Comparison of ENCODE assay signal across 21 cellular contexts in genomic region chr12:12290206-12290605, GRCh38. TPM values are rescaled to one million over a fixed set of nuclear protein-coding genes. Genes with fewer than 3 reads are reported as not detected.
DNase-seq lines count a peak whose midpoint lies in the region; ATAC-seq and TF ChIP-seq lines count a peak whose summit lies in the region.
"Had no signal": no experiment of that assay in that cellular context is flagged by ENCODE, and none has a peak within 500 bp of the region (broad histone marks: within the 10 kb centered on the region; RNA-seq: fewer than 3 reads in every experiment).

No MANE protein-coding gene starts in this region.

- TF ChIP-seq CTCF in epithelial cell of esophagus (IDR thresholded peaks at IDR 0.05; ENCODE audit: insufficient read depth, low read depth, low read length, missing control alignments) (no peak), nephron (IDR thresholded peaks at IDR 0.05; ENCODE audit: unreplicated experiment in 3 of 3) (no peak), A673 (conservative IDR thresholded peaks at IDR 0.05; ENCODE audit: low read depth, low read length) (no peak), SK-N-SH (IDR thresholded peaks at IDR 0.05) (no peak), heart right ventricle (IDR thresholded peaks at IDR 0.05) (no peak)

- H3K27ac Mint-ChIP-seq in nephron = peak overlapping the region in 2 of 3 experiments; percentile 50 to 54
- H3K27ac Mint-ChIP-seq: CD14-positive monocyte; CD4-positive, alpha-beta T cell; CD8-positive, alpha-beta memory T cell; HFFc6 had no signal

- no peak for TF ChIP-seq RAD21 in SK-N-SH (IDR thresholded peaks at IDR 0.05; ENCODE audit: low read length)

- no peak for ATAC-seq in heart right ventricle

- H3K27ac ChIP-seq in A673 (ENCODE audit: low read depth, low read length, poor library complexity, severe bottlenecking) (no peak overlapping the region), SK-N-SH (ENCODE audit: low read depth in 2 of 2, low read length in 1 of 2) (no peak overlapping the region), heart right ventricle (no peak overlapping the region)
- H3K27ac ChIP-seq: 22Rv1; BLaER1 treated with 17β-estradiol and CSF1 and Interleukin-3, amounts not matched to agents 10 nM and 100 nM had no signal

- TF ChIP-seq EP300 in SK-N-SH (IDR thresholded peaks at IDR 0.05; ENCODE audit: borderline replicate concordance in 1 of 2, low read depth in 1 of 2, low read length in 1 of 2) = no peak

- H3K9ac ChIP-seq in SK-N-SH = no peak overlapping the region
- H3K9ac ChIP-seq: BLaER1 treated with 17β-estradiol and CSF1 and Interleukin-3, amounts not matched to agents 10 nM and 100 nM had no signal

- POLR2A ChIA-PET in A673 (lab: Charles Lee; ENCODE audit: low non-redundant PET) (no interaction called here), SK-N-SH (lab: Yijun Ruan, JAX) (no interaction called here)

- H3K4me3 ChIP-seq in HAP-1 (no peak overlapping the region), epithelial cell of esophagus (ENCODE audit: low read length) (no peak overlapping the region), A673 (ENCODE audit: low read depth, low read length, poor library complexity, severe bottlenecking) (no peak overlapping the region), SK-N-SH (ENCODE audit: low read depth in 2 of 2, low read length in 1 of 2) (no peak overlapping the region), heart right ventricle (no peak overlapping the region)
- H3K4me3 ChIP-seq: BLaER1 treated with 17β-estradiol and CSF1 and Interleukin-3, amounts not matched to agents 10 nM and 100 nM had no signal

- WGBS in SK-N-SH (ENCODE audit: low lambda C conversion rate) = 26% methylated on average over 1 of the region's 1 CpG
- WGBS in heart right ventricle, 2 donors = 82 to 83% methylated on average over 1 of the region's 1 CpG

- no peak overlapping the region for H3K4me3 Mint-ChIP-seq in nephron
- H3K4me3 Mint-ChIP-seq: CD14-positive monocyte; CD4-positive, alpha-beta T cell; CD8-positive, alpha-beta memory T cell; HFFc6 had no signal

- H2AFZ ChIP-seq in SK-N-SH (ENCODE audit: low read depth) = no peak overlapping the region

- H3K36me3 Mint-ChIP-seq in nephron (ENCODE audit: low read depth) = no peaks in the 10 kb centered on the region
- H3K36me3 Mint-ChIP-seq: CD14-positive monocyte had no signal

- no peaks in the 10 kb centered on the region for H3K36me3 ChIP-seq in HAP-1 (replicated peaks)
- H3K36me3 ChIP-seq in A673 (ENCODE audit: insufficient read depth, low read length, poor library complexity, severe bottlenecking) = no peaks in the 10 kb centered on the region
- H3K36me3 ChIP-seq in SK-N-SH (replicated peaks in 1 of 2; ENCODE audit: control insufficient read depth in 1 of 2, insufficient read depth in 2 of 2, low read length in 1 of 2) = no peaks in the 10 kb centered on the region
- no peaks in the 10 kb centered on the region for H3K36me3 ChIP-seq in heart right ventricle
- H3K36me3 ChIP-seq: BE2C; BLaER1 treated with 17β-estradiol and CSF1 and Interleukin-3, amounts not matched to agents 10 nM and 100 nM had no signal

- H3K27me3 Mint-ChIP-seq in nephron (ENCODE audit: low read depth) = peaks cover 3% of the 10 kb centered on the region

- H3F3A ChIP-seq in SK-N-SH (replicated peaks; ENCODE audit: insufficient read depth) = no peaks in the 10 kb centered on the region

- H4K20me1 ChIP-seq in SK-N-SH (ENCODE audit: insufficient read depth) = no peaks in the 10 kb centered on the region
- H4K20me1 ChIP-seq: BLaER1 treated with 17β-estradiol and CSF1 and Interleukin-3, amounts not matched to agents 10 nM and 100 nM had no signal

- H3K4me2 ChIP-seq in SK-N-SH = no peak overlapping the region
- H3K4me2 ChIP-seq: BLaER1 treated with 17β-estradiol and CSF1 and Interleukin-3, amounts not matched to agents 10 nM and 100 nM had no signal

- CTCF ChIA-PET in A673 (lab: Charles Lee) (no interaction called here), SK-N-SH (lab: Yijun Ruan, JAX) (no interaction called here)

- in situ Hi-C loops in HAP-1 (cut with MboI; ENCODE audit: low sequenced_read_pairs) = no loop called here

- BruUV-seq in A673 (replicated peaks; lab: Mats Ljungman, UMichigan) = no TSS peak

- H3K9me2 ChIP-seq in SK-N-SH = no peaks in the 10 kb centered on the region

- H3K4me1 ChIP-seq in HAP-1 (peaks cover 20% of the 10 kb centered on the region), A673 (ENCODE audit: insufficient read depth, low read length, poor library complexity, severe bottlenecking) (peaks cover 10% of the 10 kb centered on the region), SK-N-SH (ENCODE audit: control insufficient read depth in 1 of 2, insufficient read depth in 2 of 2, low read depth in 1 of 2, low read length in 1 of 2) (peaks cover 0 to 3% of the 10 kb centered on the region in 2 experiments; a peak in 1 of 4 replicates), heart right ventricle (peaks cover 0 to 6% (median 0%) of the 10 kb centered on the region in 9 donors)
- H3K4me1 ChIP-seq: BE2C; BLaER1 treated with 17β-estradiol and CSF1 and Interleukin-3, amounts not matched to agents 10 nM and 100 nM had no signal

- DNase-seq in ELF-1 (ENCODE audit: low read depth, low spot score) (peak; percentile 12), HAP-1 (ENCODE audit: low spot score in 2 of 2) (peak; percentile 60 to 86), epithelial cell of esophagus (ENCODE audit: low read depth) (peak; percentile 32), A673 (ENCODE audit: low spot score) (no peak), SK-N-SH (no peak), heart right ventricle (no peak)
- DNase-seq: ACHN; AML-193; BE2C; CD4-positive, alpha-beta T cell; CD8-positive, alpha-beta memory T cell; DMS 273 treated with DMSO at 0.1 percent for 48 hours; DMS79; EL; GF-D8; H7; HFFc6 had no signal

- no peaks in the 10 kb centered on the region for H3K9me3 ChIP-seq in HAP-1
- no peaks in the 10 kb centered on the region for H3K9me3 ChIP-seq in A673 (ENCODE audit: low read depth, low read length, poor library complexity, severe bottlenecking)
- no peaks in the 10 kb centered on the region for H3K9me3 ChIP-seq in SK-N-SH
- no peaks in the 10 kb centered on the region for H3K9me3 ChIP-seq in heart right ventricle
- H3K9me3 ChIP-seq: BE2C; BLaER1 treated with 17β-estradiol and CSF1 and Interleukin-3, amounts not matched to agents 10 nM and 100 nM had no signal

- H3K79me2 ChIP-seq in SK-N-SH (ENCODE audit: insufficient read depth) = no peaks in the 10 kb centered on the region

- intact Hi-C loops in A673 (cut with micrococcal nuclease; ENCODE audit: unreplicated experiment) (no loop called here), heart right ventricle (cut with DNase I) (no loop called here)

- peaks cover 29% of the 10 kb centered on the region for H3K4me1 Mint-ChIP-seq in nephron
- H3K4me1 Mint-ChIP-seq: CD14-positive monocyte; CD8-positive, alpha-beta memory T cell had no signal

- H3K27me3 ChIP-seq in HAP-1 (ENCODE audit: low read depth) (no peaks in the 10 kb centered on the region), A673 (replicated peaks; ENCODE audit: insufficient read depth, low read depth, low read length, poor library complexity) (no peaks in the 10 kb centered on the region), SK-N-SH (ENCODE audit: insufficient read depth) (no peaks in the 10 kb centered on the region), heart right ventricle (no peaks in the 10 kb centered on the region)
- H3K27me3 ChIP-seq: BE2C; BLaER1 treated with 17β-estradiol and CSF1 and Interleukin-3, amounts not matched to agents 10 nM and 100 nM had no signal

- H3K9me3 Mint-ChIP-seq in nephron = no peaks in the 10 kb centered on the region
- H3K9me3 Mint-ChIP-seq: CD4-positive, alpha-beta T cell; HFFc6 had no signal

TF ChIP-seq in SK-N-SH, 30 proteins besides CTCF, POLR2A, EP300 and RAD21 (continues in another document):
- no peak for TF ChIP-seq GATA2 (CRISPR knock-in tag; IDR thresholded peaks at IDR 0.05)
- no peak for TF ChIP-seq ZBTB33 (IDR thresholded peaks at IDR 0.05; ENCODE audit: borderline replicate concordance, low read depth)
- TF ChIP-seq RCOR1 (IDR thresholded peaks at IDR 0.05; ENCODE audit: low read length) = no peak
- TF ChIP-seq RFX5 (IDR thresholded peaks at IDR 0.05; ENCODE audit: low read length) = no peak
- no peak for TF ChIP-seq ELF1 (IDR thresholded peaks at IDR 0.05)
- TF ChIP-seq SMC3 (IDR thresholded peaks at IDR 0.05; ENCODE audit: low read depth, low read length) = no peak
- no peak for TF ChIP-seq TCF12 (IDR thresholded peaks at IDR 0.05)
- no peak for TF ChIP-seq POLR2AphosphoS5 (IDR thresholded peaks at IDR 0.05; ENCODE audit: low read depth, low read length)
- no peak for TF ChIP-seq JUND (IDR thresholded peaks at IDR 0.05)

RNA-seq across cellular contexts. Expression of gene LRP6, which starts 23.4 kb away (rescaled TPM):
- total RNA-seq in A673 (2021) (97.4 and 108 TPM in 2 replicates), heart right ventricle (10 to 100 TPM; 20.3 to 31.1 (median 25.9) TPM)
- polyA plus RNA-seq in SK-N-SH (2012; rRNA removed) (13.7 and 15.3 TPM in 2 replicates), heart right ventricle (1 to 10 TPM; 3.1 to 4.5 TPM)
- polyA plus RNA-seq in SK-N-SH (2012; cell fraction: cytosol; rRNA removed) = 8.7 and 10.2 TPM in 2 replicates
- 25.5 and 41.7 TPM in 2 replicates for polyA plus RNA-seq in SK-N-SH (2012; cell fraction: nucleus; rRNA removed)
- polyA plus RNA-seq: CD14-positive monocyte had no signal

RNA-seq across cellular contexts. Expression of gene MANSC1, which starts 59.8 kb away (rescaled TPM):
- total RNA-seq in A673 (2021) (10.5 TPM in 2 replicates), heart right ventricle (10 to 100 TPM in 7 of 10 donors, 1 to 10 TPM in 3; 8.9 to 13.3 (median 10.9) TPM)
- polyA plus RNA-seq in SK-N-SH (2012; rRNA removed) (2.9 and 3.7 TPM in 2 replicates), heart right ventricle (1 to 10 TPM; 4.7 to 9.1 TPM)
- polyA plus RNA-seq in SK-N-SH (2012; cell fraction: cytosol; rRNA removed) = 4.7 and 5.1 TPM in 2 replicates
- polyA plus RNA-seq in SK-N-SH (2012; cell fraction: nucleus; rRNA removed) = 1.2 and 1.7 TPM in 2 replicates

Comparison
In these comparisons a context has a peak if more than half of its experiments do, and no peak if none do; other contexts are left out.
1. DNase-seq: peak in ELF-1 (single experiment), HAP-1 (2 of 2) and epithelial cell of esophagus (single experiment); none in A673 (single experiment), SK-N-SH (single experiment) and heart right ventricle (0 of 2).